8 cellular contexts compared by ENCODE assay signal in genomic region chr6:43773050-43773956, GRCh38. TPM values are rescaled to one million over a fixed set of nuclear protein-coding genes. Genes with fewer than 3 reads are reported as not detected.
DNase-seq lines count a peak whose midpoint lies in the region; ATAC-seq, FAIRE-seq and TF ChIP-seq lines count a peak whose summit lies in the region.

No MANE protein-coding gene starts in this region.

- H4K20me1 ChIP-seq in Karpas-422 (ENCODE audit: insufficient read depth, low read depth, low read length) (peaks cover 11% of the 10 kb centered on the region), keratinocyte (ENCODE audit: control insufficient read depth, extremely low read depth, insufficient read depth, low read length) (peaks cover 56% of the 10 kb centered on the region)

- peak overlapping the region; percentile 77; the same call in 1 of the 2 replicates for H3K27ac ChIP-seq in Karpas-422 (ENCODE audit: low read length)
- H3K27ac ChIP-seq in brain microvascular endothelial cell, result no peak overlapping the region
- H3K27ac ChIP-seq in keratinocyte (ENCODE audit: control insufficient read depth, insufficient read depth, low read length), result peak overlapping the region; percentile 83

- H3K9me3 ChIP-seq in Karpas-422 (ENCODE audit: low read length) (no peaks in the 10 kb centered on the region), keratinocyte (ENCODE audit: control insufficient read depth, low read depth, low read length) (no peaks in the 10 kb centered on the region)

- peak; percentile 55 for FAIRE-seq in keratinocyte (lab: Jason Lieb, UNC)

- peaks cover 7% of the 10 kb centered on the region for H3K9me1 ChIP-seq in keratinocyte (ENCODE audit: control insufficient read depth, extremely low read depth, insufficient read depth, low read length)

- peak; percentile 17 to 73 for DNase-seq in NCI-H524 (lab: John Stamatoyannopoulos, UW)
- DNase-seq in NCI-H524 treated with DMSO at 0.1 percent for 48 hours (lab: John Stamatoyannopoulos, UW), result no peak
- DNase-seq in Karpas-422, result peak; percentile 89
- peak in 3 of 5 donors; percentile 16 to 71 (median 27) for DNase-seq in T-helper 1 cell
- DNase-seq in brain microvascular endothelial cell, result no peak
- DNase-seq in keratinocyte (ENCODE audit: low read depth, low spot score), result no peak
- peak; percentile 51 to 56 for DNase-seq in stimulated activated CD4-positive, alpha-beta T cell treated with anti-CD3 and anti-CD28 coated beads, Interleukin-2, amount 100 ng/mL, for 48 hours

- peak overlapping the region; percentile 95 for H3K4me2 ChIP-seq in Karpas-422 (ENCODE audit: low read depth, low read length, poor library complexity, severe bottlenecking)
- peak overlapping the region; percentile 88 for H3K4me2 ChIP-seq in keratinocyte (ENCODE audit: control insufficient read depth, extremely low read depth, insufficient read depth, low read depth, low read length)

- H3K27me3 ChIP-seq in Karpas-422 (ENCODE audit: low read length) (no peaks in the 10 kb centered on the region), brain microvascular endothelial cell (replicated peaks) (no peaks in the 10 kb centered on the region), keratinocyte (ENCODE audit: control insufficient read depth, extremely low read depth, insufficient read depth, low read length) (no peaks in the 10 kb centered on the region)

- in situ Hi-C loops in brain microvascular endothelial cell (cut with HindIII; ENCODE audit: low pct_ligation_motif_present, low sequenced_read_pairs), result no loop called here

- peaks cover 12% of the 10 kb centered on the region for H3K36me3 ChIP-seq in Karpas-422 (ENCODE audit: insufficient read depth, low read length)
- peaks cover 22% of the 10 kb centered on the region for H3K36me3 ChIP-seq in brain microvascular endothelial cell (replicated peaks)
- peaks cover 18 to 63% of the 10 kb centered on the region in 2 experiments for H3K36me3 ChIP-seq in keratinocyte (ENCODE audit: control insufficient read depth in 2 of 2, extremely low read depth in 1 of 2, insufficient read depth in 2 of 2, low read length in 2 of 2)

- H2AFZ ChIP-seq in Karpas-422 (ENCODE audit: low read length) (no peak overlapping the region), keratinocyte (ENCODE audit: control insufficient read depth, low read length) (no peak overlapping the region)

- H3K9me2 ChIP-seq in Karpas-422 (replicated peaks; ENCODE audit: insufficient read depth, low read length), result no peaks in the 10 kb centered on the region

- H3K79me2 ChIP-seq in Karpas-422 (ENCODE audit: low read length) (peaks cover 58% of the 10 kb centered on the region), keratinocyte (ENCODE audit: control insufficient read depth, insufficient read depth, low read length) (peaks cover 82% of the 10 kb centered on the region)

- H3K4me1 ChIP-seq in Karpas-422 (ENCODE audit: low read length), result peaks cover 38% of the 10 kb centered on the region
- peaks cover 33% of the 10 kb centered on the region for H3K4me1 ChIP-seq in keratinocyte (ENCODE audit: control insufficient read depth, extremely low read depth, insufficient read depth, low read length)

- H3K9ac ChIP-seq in Karpas-422 (ENCODE audit: low read length) (peak overlapping the region; percentile 95), keratinocyte (ENCODE audit: control insufficient read depth, extremely low read depth, insufficient read depth, low read length) (peak overlapping the region; percentile 96)

- dilution Hi-C loops in keratinocyte (cut with MboI; ENCODE audit: extremely low pct_ligation_motif_present, low sequenced_read_pairs), result no loop called here

- peak; percentile 87 for TF ChIP-seq CTCF in brain microvascular endothelial cell (IDR thresholded peaks at IDR 0.05; ENCODE audit: low read depth, low read length, missing control alignments)
- peak in 2 of 3 experiments; percentile 80 to 90 for TF ChIP-seq CTCF in keratinocyte (optimal IDR thresholded peaks at IDR 0.05 in 1 of 3, IDR thresholded peaks at IDR 0.05 in 1 of 3, conservative IDR thresholded peaks at IDR 0.05 in 1 of 3; ENCODE audit: extremely low read depth in 1 of 3, insufficient read depth in 2 of 3, low read length in 3 of 3)

- no peak for ATAC-seq in GM19397 (IDR thresholded peaks at IDR 0.05; ENCODE audit: unreplicated experiment)

- H3K4me3 ChIP-seq in Karpas-422 (ENCODE audit: low read length), result peak overlapping the region; percentile 78
- peak overlapping the region; percentile 97 for H3K4me3 ChIP-seq in brain microvascular endothelial cell (ENCODE audit: low read depth, low read length)
- peak overlapping the region; percentile 80 to 98 (median 88) for H3K4me3 ChIP-seq in keratinocyte (ENCODE audit: control insufficient read depth in 2 of 3, extremely low read depth in 1 of 3, insufficient read depth in 2 of 3, low read depth in 1 of 3, low read length in 3 of 3)

RNA-seq across cellular contexts. Expression of gene VEGFA, which starts 3.3 kb away (rescaled TPM):
- total RNA-seq in Karpas-422 (2014; rRNA removed; shearing (Covaris generic); ENCODE audit: low replicate concordance), result 146 and 217 TPM in 2 replicates
- 91.3 to 191 TPM (median 149 TPM) in 3 replicates for polyA plus RNA-seq in keratinocyte
- 77.1 TPM for polyA plus RNA-seq in keratinocyte (2011; ENCODE audit: low read depth)
- polyA plus RNA-seq in keratinocyte (2011; cell fraction: cytosol; rRNA removed), result 40.0 and 40.3 TPM in 2 replicates
- polyA plus RNA-seq in keratinocyte (2011; cell fraction: nucleus; rRNA removed), result 532 and 640 TPM in 2 replicates
- polyA plus RNA-seq in keratinocyte (2012; ENCODE audit: low replicate concordance), result 59.3 and 124 TPM in 2 replicates
- polyA minus RNA-seq in keratinocyte, result 142 to 449 TPM (median 209 TPM) in 3 replicates
- 20.7 TPM for polyA minus RNA-seq in keratinocyte (2011; cell fraction: cytosol; rRNA and poly(A)+ RNA removed)
- polyA minus RNA-seq in keratinocyte (2011; cell fraction: nucleus; rRNA and poly(A)+ RNA removed), result 96.5 and 113 TPM in 2 replicates

Comparison
In these comparisons a context has a peak if more than half of its experiments do, and no peak if none do; other contexts are left out.
1. DNase-seq: peak in NCI-H524 (2 of 2), Karpas-422 (single experiment), T-helper 1 cell (3 of 5) and stimulated activated CD4-positive, alpha-beta T cell treated with anti-CD3 and anti-CD28 coated beads, Interleukin-2, amount 100 ng/mL, for 48 hours (2 of 2); none in NCI-H524 treated with DMSO at 0.1 percent for 48 hours (single experiment), brain microvascular endothelial cell (single experiment) and keratinocyte (single experiment).
2. Peak in every context shown above with its lines, with median percentiles within 50 percentile points of each other: H3K4me3 ChIP-seq.